Comparison of ENCODE assay signal across 25 cellular contexts in genomic region chr16:49603956-49604355, GRCh38.
"Had no signal": no experiment of that assay in that cellular context is flagged by ENCODE, and none has a peak within 500 bp of the region (broad histone marks: within the 10 kb centered on the region; RNA-seq: fewer than 3 reads in every experiment).

No MANE protein-coding gene starts in this region.

- H3K27ac Mint-ChIP-seq: activated B cell treated with CpG ODN at 0.5 μM for 24 hours; activated CD4-positive, alpha-beta memory T cell treated with anti-CD3 and anti-CD28 coated beads for 36 hours; activated naive CD4-positive, alpha-beta T cell treated with anti-CD3 and anti-CD28 coated beads, Interleukin-2, amount 50 U/mL, for 24 hours; T-cell; T-helper 2 cell treated with Interferon-gamma antibody and Interleukin-4, amounts not matched to agents 5 μg/mL and 100 μg/mL, for 36 hours had no signal

- H3K4me3 Mint-ChIP-seq: activated B cell treated with CpG ODN at 0.5 μM for 24 hours; activated CD4-positive, alpha-beta memory T cell treated with anti-CD3 and anti-CD28 coated beads for 36 hours; activated naive CD4-positive, alpha-beta T cell treated with anti-CD3 and anti-CD28 coated beads, Interleukin-2, amount 50 U/mL, for 24 hours; T-cell; T-helper 2 cell treated with Interferon-gamma antibody and Interleukin-4, amounts not matched to agents 5 μg/mL and 100 μg/mL, for 36 hours had no signal

- ATAC-seq: lower lobe of right lung, mucosa of descending colon, T-cell, upper lobe of right lung had no signal

- H3K27ac ChIP-seq: ascending aorta, brain microvascular endothelial cell, dorsolateral prefrontal cortex, epithelial cell of prostate, lower lobe of right lung, sigmoid colon, upper lobe of right lung had no signal

- H3K4me3 ChIP-seq: ascending aorta, dorsolateral prefrontal cortex, lower lobe of right lung, mucosa of descending colon, sigmoid colon, smooth muscle cell, upper lobe of right lung had no signal

- DNase-seq: activated B cell treated with CpG ODN at 0.5 μM for 24 hours; activated CD4-positive, alpha-beta memory T cell treated with anti-CD3 and anti-CD28 coated beads for 36 hours; activated CD4-positive, alpha-beta T cell treated with anti-CD3 and anti-CD28 coated beads for 48 hours; activated gamma-delta T cell treated with Interleukin-2 at 50 U/mL for 16 hours; activated T-cell treated with anti-CD3 and anti-CD28 coated beads, Interleukin-2, amount 50 U/mL, for 1 hour; brain microvascular endothelial cell; caudate nucleus; dorsolateral prefrontal cortex; kidney; lower lobe of right lung; mesendoderm; mucosa of descending colon; nucleus accumbens; posterior cingulate gyrus; sigmoid colon; stimulated activated CD4-positive, alpha-beta T cell treated with anti-CD3 and anti-CD28 coated beads, Interleukin-2, amount 100 ng/mL, for 48 hours; stimulated activated CD8-positive, alpha-beta memory T cell treated with anti-CD3 and anti-CD28 coated beads, Interleukin-4, amount 100 ng/mL, for 48 hours; stimulated activated naive CD4-positive, alpha-beta T cell; T-cell; upper lobe of right lung had no signal

- H3K36me3 Mint-ChIP-seq: activated CD4-positive, alpha-beta memory T cell treated with anti-CD3 and anti-CD28 coated beads for 36 hours; activated naive CD4-positive, alpha-beta T cell treated with anti-CD3 and anti-CD28 coated beads, Interleukin-2, amount 50 U/mL, for 24 hours; T-cell had no signal

- H3K4me1 Mint-ChIP-seq: activated B cell treated with CpG ODN at 0.5 μM for 24 hours; activated naive CD4-positive, alpha-beta T cell treated with anti-CD3 and anti-CD28 coated beads, Interleukin-2, amount 50 U/mL, for 24 hours had no signal

- H3K9me3 Mint-ChIP-seq: activated B cell treated with CpG ODN at 0.5 μM for 24 hours; activated CD4-positive, alpha-beta memory T cell treated with anti-CD3 and anti-CD28 coated beads for 36 hours; activated naive CD4-positive, alpha-beta T cell treated with anti-CD3 and anti-CD28 coated beads, Interleukin-2, amount 50 U/mL, for 24 hours; T-cell; T-helper 2 cell treated with Interferon-gamma antibody and Interleukin-4, amounts not matched to agents 5 μg/mL and 100 μg/mL, for 36 hours had no signal
